ENCODE assay signal across 29 cellular contexts in genomic region chr9:135903358-135903656, GRCh38. TPM values are rescaled to one million over a fixed set of nuclear protein-coding genes. Genes with fewer than 3 reads are reported as not detected.
DNase-seq lines count a peak whose midpoint lies in the region; TF ChIP-seq lines count a peak whose summit lies in the region.
"Had no signal": no experiment of that assay in that cellular context is flagged by ENCODE, and none has a peak within 500 bp of the region (broad histone marks: within the 10 kb centered on the region; RNA-seq: fewer than 3 reads in every experiment).

No MANE protein-coding gene starts in this region.

- peak overlapping the region; percentile 26 for H3K4me3 Mint-ChIP-seq in activated naive CD4-positive, alpha-beta T cell treated with anti-CD3 and anti-CD28 coated beads, Interleukin-2, amount 50 U/mL, for 24 hours
- no peak overlapping the region for H3K4me3 Mint-ChIP-seq in activated naive CD4-positive, alpha-beta T cell treated with anti-CD3 and anti-CD28 coated beads, Interleukin-2, amount 10 ng/mL, durations not matched to agents 7 days and 5 days
- H3K4me3 Mint-ChIP-seq in brain (peak overlapping the region; percentile 16 to 75 (median 49)), type B pancreatic cell (peak overlapping the region; percentile 15)
- H3K4me3 Mint-ChIP-seq: activated CD4-positive, alpha-beta memory T cell treated with anti-CD3 and anti-CD28 coated beads, Interleukin-2, amount 10 ng/mL, durations not matched to agents 7 days and 5 days; CD14-positive monocyte; memory B cell; T-cell had no signal

- H3K4me1 ChIP-seq in Peyer's patch: peaks cover 0 to 24% (median 3%) of the 10 kb centered on the region in 4 donors

- TF ChIP-seq POLR2A in Peyer's patch (IDR thresholded peaks at IDR 0.05): no peak

- no peaks in the 10 kb centered on the region for H3K27me3 Mint-ChIP-seq in activated naive CD4-positive, alpha-beta T cell treated with anti-CD3 and anti-CD28 coated beads, Interleukin-2, amount 50 U/mL, for 24 hours
- no peaks in the 10 kb centered on the region for H3K27me3 Mint-ChIP-seq in activated naive CD4-positive, alpha-beta T cell treated with anti-CD3 and anti-CD28 coated beads, Interleukin-2, amount 10 ng/mL, durations not matched to agents 7 days and 5 days
- H3K27me3 Mint-ChIP-seq in brain: peaks cover 6% of the 10 kb centered on the region
- H3K27me3 Mint-ChIP-seq in type B pancreatic cell: no peaks in the 10 kb centered on the region
- H3K27me3 Mint-ChIP-seq: activated CD4-positive, alpha-beta memory T cell treated with anti-CD3 and anti-CD28 coated beads, Interleukin-2, amount 10 ng/mL, durations not matched to agents 7 days and 5 days; memory B cell; T-cell had no signal

- CTCF ChIA-PET in activated naive CD4-positive, alpha-beta T cell treated with anti-CD3 and anti-CD28 coated beads, Interleukin-2, amount 10 ng/mL, durations not matched to agents 7 days and 5 days (lab: Charles Lee): no interaction called here

- no peaks in the 10 kb centered on the region for H3K36me3 ChIP-seq in Peyer's patch
- H3K36me3 ChIP-seq: gastroesophageal sphincter, uterus had no signal

- H3K27me3 ChIP-seq in Peyer's patch: no peaks in the 10 kb centered on the region
- H3K27me3 ChIP-seq: body of pancreas, gastroesophageal sphincter, SJSA1, uterus had no signal

- no peak for TF ChIP-seq CTCF in brain (conservative IDR thresholded peaks at IDR 0.05)
- no peak for TF ChIP-seq CTCF in type B pancreatic cell (conservative IDR thresholded peaks at IDR 0.05)
- no peak for TF ChIP-seq CTCF in Peyer's patch (IDR thresholded peaks at IDR 0.05)

- H3K36me3 Mint-ChIP-seq in activated naive CD4-positive, alpha-beta T cell treated with anti-CD3 and anti-CD28 coated beads, Interleukin-2, amount 50 U/mL, for 24 hours: peaks cover 17% of the 10 kb centered on the region
- peaks cover 26% of the 10 kb centered on the region for H3K36me3 Mint-ChIP-seq in activated naive CD4-positive, alpha-beta T cell treated with anti-CD3 and anti-CD28 coated beads, Interleukin-2, amount 10 ng/mL, durations not matched to agents 7 days and 5 days
- H3K36me3 Mint-ChIP-seq in brain (peaks cover 76% of the 10 kb centered on the region), type B pancreatic cell (peaks cover 42% of the 10 kb centered on the region)

- H3K27ac Mint-ChIP-seq in activated naive CD4-positive, alpha-beta T cell treated with anti-CD3 and anti-CD28 coated beads, Interleukin-2, amount 50 U/mL, for 24 hours: no peak overlapping the region
- H3K27ac Mint-ChIP-seq in activated naive CD4-positive, alpha-beta T cell treated with anti-CD3 and anti-CD28 coated beads, Interleukin-2, amount 10 ng/mL, durations not matched to agents 7 days and 5 days: no peak overlapping the region
- H3K27ac Mint-ChIP-seq in brain (peak overlapping the region in 4 of 5 experiments; percentile 6 to 76 (median 33)), type B pancreatic cell (peak overlapping the region; percentile 37)
- H3K27ac Mint-ChIP-seq: activated CD4-positive, alpha-beta memory T cell treated with anti-CD3 and anti-CD28 coated beads, Interleukin-2, amount 10 ng/mL, durations not matched to agents 7 days and 5 days; memory B cell; T-cell had no signal

- DNase-seq in activated naive CD4-positive, alpha-beta T cell treated with anti-CD3 and anti-CD28 coated beads, Interleukin-2, amount 10 ng/mL, durations not matched to agents 7 days and 5 days: no peak
- DNase-seq in mesenteric fat pad (ENCODE audit: low spot score): peak; percentile 16
- DNase-seq in type B pancreatic cell (ENCODE audit: extremely low spot score, unreplicated experiment): no peak
- no peak for DNase-seq in Peyer's patch
- no peak for DNase-seq in NCI-H510A (lab: John Stamatoyannopoulos, UW)
- no peak for DNase-seq in NOMO-1 treated with dmso at 0.1 percent for 144 hours (lab: John Stamatoyannopoulos, UW; ENCODE audit: unreplicated experiment)
- DNase-seq: 8988T; activated CD4-positive, alpha-beta memory T cell treated with anti-CD3 and anti-CD28 coated beads, Interleukin-2, amount 10 ng/mL, durations not matched to agents 7 days and 5 days; activated CD4-positive, CD25-positive, alpha-beta regulatory T cell treated with anti-CD3 and anti-CD28 coated beads, Interleukin-2, amount 50 U/mL, for 72 hours; activated CD8-positive, alpha-beta memory T cell treated with anti-CD3 and anti-CD28 coated beads, Interleukin-2, amount 50 U/mL, for 4 hours; activated naive CD4-positive, alpha-beta T cell treated with Interleukin-2 at 50 U/mL for 16 hours; body of pancreas; DMS79; GDM1; hypothalamus; Kasumi-1; NCI-H146; NCI-H226; NCI-H748 treated with DMSO at 0.1 percent for 48 hours; nucleus accumbens; stimulated activated naive CD4-positive, alpha-beta T cell treated with Interleukin-2 at 50 U/mL for 16 hours; T-cell; uterus had no signal

- no peaks in the 10 kb centered on the region for H3K9me3 ChIP-seq in Peyer's patch
- H3K9me3 ChIP-seq: body of pancreas, gastroesophageal sphincter, SJSA1, uterus had no signal

- peaks cover 69% of the 10 kb centered on the region for H3K4me1 Mint-ChIP-seq in activated naive CD4-positive, alpha-beta T cell treated with anti-CD3 and anti-CD28 coated beads, Interleukin-2, amount 50 U/mL, for 24 hours
- H3K4me1 Mint-ChIP-seq in activated naive CD4-positive, alpha-beta T cell treated with anti-CD3 and anti-CD28 coated beads, Interleukin-2, amount 10 ng/mL, durations not matched to agents 7 days and 5 days: peaks cover 38% of the 10 kb centered on the region
- H3K4me1 Mint-ChIP-seq in brain: peaks cover 55% of the 10 kb centered on the region
- H3K4me1 Mint-ChIP-seq in type B pancreatic cell (ENCODE audit: unreplicated experiment): peaks cover 31% of the 10 kb centered on the region

- no peak overlapping the region for H3K4me3 ChIP-seq in Peyer's patch
- H3K4me3 ChIP-seq: body of pancreas, gastroesophageal sphincter, SJSA1, uterus had no signal

- no peak overlapping the region for H3K27ac ChIP-seq in Peyer's patch
- H3K27ac ChIP-seq: body of pancreas, gastroesophageal sphincter, SJSA1, uterus had no signal

- H3K9me3 Mint-ChIP-seq in activated naive CD4-positive, alpha-beta T cell treated with anti-CD3 and anti-CD28 coated beads, Interleukin-2, amount 50 U/mL, for 24 hours: no peaks in the 10 kb centered on the region
- peaks cover 6% of the 10 kb centered on the region for H3K9me3 Mint-ChIP-seq in activated naive CD4-positive, alpha-beta T cell treated with anti-CD3 and anti-CD28 coated beads, Interleukin-2, amount 10 ng/mL, durations not matched to agents 7 days and 5 days
- peaks cover 23 to 47% (median 37%) of the 10 kb centered on the region in 5 experiments for H3K9me3 Mint-ChIP-seq in brain
- H3K9me3 Mint-ChIP-seq in type B pancreatic cell: peaks cover 16% of the 10 kb centered on the region
- H3K9me3 Mint-ChIP-seq: activated CD4-positive, alpha-beta memory T cell treated with anti-CD3 and anti-CD28 coated beads, Interleukin-2, amount 10 ng/mL, durations not matched to agents 7 days and 5 days; CD14-positive monocyte had no signal

RNA-seq across cellular contexts. Expression of gene CAMSAP1, which starts 4.0 kb away (rescaled TPM):
- 44.7 TPM for polyA plus RNA-seq in brain (ENCODE audit: insufficient read depth, low read depth, low replicate concordance)
- total RNA-seq in mesenteric fat pad: 35.3 TPM
- total RNA-seq in type B pancreatic cell (ENCODE audit: low replicate concordance): 33.9 and 58.2 TPM in 2 replicates
- total RNA-seq in Peyer's patch: 10 to 100 TPM; 21.0 to 30.5 (median 24.2) TPM

RNA-seq across cellular contexts. Expression of gene UBAC1, which starts 57.9 kb away (rescaled TPM):
- 80.4 TPM for polyA plus RNA-seq in brain (ENCODE audit: insufficient read depth, low read depth, low replicate concordance)
- total RNA-seq in mesenteric fat pad (36.3 TPM), type B pancreatic cell (ENCODE audit: low replicate concordance) (34.5 and 45.2 TPM in 2 replicates), Peyer's patch (10 to 100 TPM; 23.1 to 64.3 (median 43.9) TPM)

Comparison
In these comparisons a context has a peak if more than half of its experiments do, and no peak if none do; other contexts are left out.
1. H3K27ac Mint-ChIP-seq: peak in brain (4 of 5) and type B pancreatic cell (single experiment); none in activated naive CD4-positive, alpha-beta T cell treated with anti-CD3 and anti-CD28 coated beads, Interleukin-2, amount 50 U/mL, for 24 hours (single experiment) and activated naive CD4-positive, alpha-beta T cell treated with anti-CD3 and anti-CD28 coated beads, Interleukin-2, amount 10 ng/mL, durations not matched to agents 7 days and 5 days (single experiment).